Comparison of ENCODE assay signal across 1 cellular context in the genomic region with DNA sequence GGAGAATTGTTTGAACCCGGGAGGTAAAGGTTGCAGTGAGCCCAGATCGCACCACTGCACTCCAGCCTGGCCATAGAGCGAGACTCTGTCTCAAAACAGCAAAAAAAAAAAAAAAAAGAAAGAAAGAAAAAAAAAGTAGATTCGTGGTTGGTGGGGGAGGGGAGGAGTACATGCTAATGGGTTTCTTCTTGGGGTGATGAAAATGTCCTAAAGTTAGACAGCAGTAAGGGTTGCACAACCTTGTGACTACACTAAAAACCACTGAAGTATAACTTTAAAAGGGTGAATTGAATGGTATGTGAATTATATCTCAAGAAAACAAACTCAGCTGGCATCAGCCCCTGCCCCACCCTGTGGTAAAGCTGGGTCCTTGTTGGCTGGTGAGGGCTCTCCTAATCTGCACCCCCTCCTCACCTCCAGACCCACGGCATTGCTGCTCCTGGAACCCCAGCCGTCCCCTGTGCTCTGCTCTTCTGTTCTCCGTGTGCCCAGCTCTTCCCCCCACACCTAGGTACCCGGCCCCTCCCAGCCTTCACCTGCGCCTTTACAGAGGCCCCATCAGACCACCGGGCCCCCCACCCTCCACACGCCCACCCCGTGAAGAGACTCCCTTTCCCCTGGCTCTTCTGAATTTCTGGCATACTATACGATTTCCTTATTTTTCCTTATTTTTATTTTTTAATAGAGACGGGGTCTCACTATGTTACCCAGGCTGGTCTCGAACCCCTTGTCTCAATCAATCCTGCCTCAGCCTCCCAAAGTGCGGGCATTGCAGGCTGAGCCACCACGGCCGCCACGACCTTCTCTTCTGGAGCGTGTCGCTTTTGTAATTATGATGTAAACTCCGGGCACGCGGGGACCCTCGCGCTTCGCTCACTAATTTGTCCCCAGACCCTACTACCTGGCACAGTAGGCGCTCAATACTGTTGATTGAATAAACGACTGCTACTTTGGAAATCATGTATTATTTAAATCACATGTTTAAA.
TF ChIP-seq lines count a peak whose summit lies in the region.

No MANE protein-coding gene starts in this region.

TF ChIP-seq in GM23338, 12 proteins besides CTCF, POLR2A, EP300 and RAD21 (continued from another document):
- TF ChIP-seq, protein P1, sequence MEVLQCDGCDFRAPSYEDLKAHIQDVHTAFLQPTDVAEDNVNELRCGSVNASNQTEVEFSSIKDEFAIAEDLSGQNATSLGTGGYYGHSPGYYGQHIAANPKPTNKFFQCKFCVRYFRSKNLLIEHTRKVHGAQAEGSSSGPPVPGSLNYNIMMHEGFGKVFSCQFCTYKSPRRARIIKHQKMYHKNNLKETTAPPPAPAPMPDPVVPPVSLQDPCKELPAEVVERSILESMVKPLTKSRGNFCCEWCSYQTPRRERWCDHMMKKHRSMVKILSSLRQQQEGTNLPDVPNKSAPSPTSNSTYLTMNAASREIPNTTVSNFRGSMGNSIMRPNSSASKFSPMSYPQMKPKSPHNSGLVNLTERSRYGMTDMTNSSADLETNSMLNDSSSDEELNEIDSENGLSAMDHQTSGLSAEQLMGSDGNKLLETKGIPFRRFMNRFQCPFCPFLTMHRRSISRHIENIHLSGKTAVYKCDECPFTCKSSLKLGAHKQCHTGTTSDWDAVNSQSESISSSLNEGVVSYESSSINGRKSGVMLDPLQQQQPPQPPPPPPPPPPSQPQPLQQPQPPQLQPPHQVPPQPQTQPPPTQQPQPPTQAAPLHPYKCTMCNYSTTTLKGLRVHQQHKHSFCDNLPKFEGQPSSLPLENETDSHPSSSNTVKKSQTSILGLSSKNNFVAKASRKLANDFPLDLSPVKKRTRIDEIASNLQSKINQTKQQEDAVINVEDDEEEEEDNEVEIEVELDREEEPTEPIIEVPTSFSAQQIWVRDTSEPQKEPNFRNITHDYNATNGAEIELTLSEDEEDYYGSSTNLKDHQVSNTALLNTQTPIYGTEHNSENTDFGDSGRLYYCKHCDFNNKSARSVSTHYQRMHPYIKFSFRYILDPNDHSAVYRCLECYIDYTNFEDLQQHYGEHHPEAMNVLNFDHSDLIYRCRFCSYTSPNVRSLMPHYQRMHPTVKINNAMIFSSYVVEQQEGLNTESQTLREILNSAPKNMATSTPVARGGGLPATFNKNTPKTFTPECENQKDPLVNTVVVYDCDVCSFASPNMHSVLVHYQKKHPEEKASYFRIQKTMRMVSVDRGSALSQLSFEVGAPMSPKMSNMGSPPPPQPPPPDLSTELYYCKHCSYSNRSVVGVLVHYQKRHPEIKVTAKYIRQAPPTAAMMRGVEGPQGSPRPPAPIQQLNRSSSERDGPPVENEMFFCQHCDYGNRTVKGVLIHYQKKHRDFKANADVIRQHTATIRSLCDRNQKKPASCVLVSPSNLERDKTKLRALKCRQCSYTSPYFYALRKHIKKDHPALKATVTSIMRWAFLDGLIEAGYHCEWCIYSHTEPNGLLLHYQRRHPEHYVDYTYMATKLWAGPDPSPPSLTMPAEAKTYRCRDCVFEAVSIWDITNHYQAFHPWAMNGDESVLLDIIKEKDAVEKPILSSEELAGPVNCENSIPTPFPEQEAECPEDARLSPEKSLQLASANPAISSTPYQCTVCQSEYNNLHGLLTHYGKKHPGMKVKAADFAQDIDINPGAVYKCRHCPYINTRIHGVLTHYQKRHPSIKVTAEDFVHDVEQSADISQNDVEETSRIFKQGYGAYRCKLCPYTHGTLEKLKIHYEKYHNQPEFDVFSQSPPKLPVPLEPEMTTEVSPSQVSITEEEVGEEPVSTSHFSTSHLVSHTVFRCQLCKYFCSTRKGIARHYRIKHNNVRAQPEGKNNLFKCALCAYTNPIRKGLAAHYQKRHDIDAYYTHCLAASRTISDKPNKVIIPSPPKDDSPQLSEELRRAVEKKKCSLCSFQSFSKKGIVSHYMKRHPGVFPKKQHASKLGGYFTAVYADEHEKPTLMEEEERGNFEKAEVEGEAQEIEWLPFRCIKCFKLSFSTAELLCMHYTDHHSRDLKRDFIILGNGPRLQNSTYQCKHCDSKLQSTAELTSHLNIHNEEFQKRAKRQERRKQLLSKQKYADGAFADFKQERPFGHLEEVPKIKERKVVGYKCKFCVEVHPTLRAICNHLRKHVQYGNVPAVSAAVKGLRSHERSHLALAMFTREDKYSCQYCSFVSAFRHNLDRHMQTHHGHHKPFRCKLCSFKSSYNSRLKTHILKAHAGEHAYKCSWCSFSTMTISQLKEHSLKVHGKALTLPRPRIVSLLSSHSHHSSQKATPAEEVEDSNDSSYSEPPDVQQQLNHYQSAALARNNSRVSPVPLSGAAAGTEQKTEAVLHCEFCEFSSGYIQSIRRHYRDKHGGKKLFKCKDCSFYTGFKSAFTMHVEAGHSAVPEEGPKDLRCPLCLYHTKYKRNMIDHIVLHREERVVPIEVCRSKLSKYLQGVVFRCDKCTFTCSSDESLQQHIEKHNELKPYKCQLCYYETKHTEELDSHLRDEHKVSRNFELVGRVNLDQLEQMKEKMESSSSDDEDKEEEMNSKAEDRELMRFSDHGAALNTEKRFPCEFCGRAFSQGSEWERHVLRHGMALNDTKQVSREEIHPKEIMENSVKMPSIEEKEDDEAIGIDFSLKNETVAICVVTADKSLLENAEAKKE (CRISPR knock-in tag; IDR thresholded peaks at IDR 0.05) = no peak
- TF ChIP-seq ZNF331 (CRISPR knock-in tag; IDR thresholded peaks at IDR 0.05; ENCODE audit: low read depth) = no peak
- TF ChIP-seq EZH2 (IDR thresholded peaks at IDR 0.05; ENCODE audit: low read depth, unreplicated experiment) = no peak
- no peak for TF ChIP-seq JUNB (IDR thresholded peaks at IDR 0.05; ENCODE audit: unreplicated experiment)
- no peak for TF ChIP-seq CREB1 (CRISPR knock-in tag; IDR thresholded peaks at IDR 0.05; ENCODE audit: low read depth)
